ENCODE assay signal across 1 cellular context in genomic region chr1:26999440-26999987, GRCh38.
TF ChIP-seq lines count a peak whose summit lies in the region.

No MANE protein-coding gene starts in this region.

TF ChIP-seq in SK-N-SH, 30 proteins besides CTCF, POLR2A, EP300 and RAD21 (continued from another document):
- TF ChIP-seq PBX3 (IDR thresholded peaks at IDR 0.05): 0 out of 2 replicates have a peak, but pooled peaks have one; percentile 9
- no peak for TF ChIP-seq CHD2 (IDR thresholded peaks at IDR 0.05; ENCODE audit: low read length, partially characterized antibody)
- no peak for TF ChIP-seq GABPA (IDR thresholded peaks at IDR 0.05; ENCODE audit: low read depth)
- peak; percentile 94 for TF ChIP-seq TEAD4 (IDR thresholded peaks at IDR 0.05; ENCODE audit: borderline replicate concordance, insufficient read depth)
- no peak for TF ChIP-seq SIN3A (IDR thresholded peaks at IDR 0.05; ENCODE audit: borderline replicate concordance, low read depth, low read length)
- TF ChIP-seq TCF12 (IDR thresholded peaks at IDR 0.05): peak; percentile 72
- TF ChIP-seq IRF3 (IDR thresholded peaks at IDR 0.05; ENCODE audit: low read depth, low read length): no peak
- TF ChIP-seq FOXM1 (IDR thresholded peaks at IDR 0.05; ENCODE audit: low read depth): no peak
- TF ChIP-seq YY1 (IDR thresholded peaks at IDR 0.05; ENCODE audit: low read depth): 0 out of 2 replicates have a peak, but pooled peaks have one; percentile 43
